Comparison of ENCODE assay signal across 11 cellular contexts in genomic region chr3:30502742-30503073, GRCh38.
DNase-seq lines count a peak whose midpoint lies in the region; ATAC-seq and TF ChIP-seq lines count a peak whose summit lies in the region.
"Had no signal": no experiment of that assay in that cellular context is flagged by ENCODE, and none has a peak within 500 bp of the region (broad histone marks: within the 10 kb centered on the region; RNA-seq: fewer than 3 reads in every experiment).

No MANE protein-coding gene starts in this region.

- H3K9me3 ChIP-seq in RWPE2 (ENCODE audit: severe bottlenecking) (no peaks in the 10 kb centered on the region), smooth muscle cell (replicated peaks; ENCODE audit: low read depth) (no peaks in the 10 kb centered on the region), gastrocnemius medialis (no peaks in the 10 kb centered on the region)

- H3K9me3 Mint-ChIP-seq in activated CD4-positive, alpha-beta memory T cell treated with anti-CD3 and anti-CD28 coated beads for 36 hours, result no peaks in the 10 kb centered on the region
- peaks cover 5% of the 10 kb centered on the region for H3K9me3 Mint-ChIP-seq in activated CD4-positive, alpha-beta memory T cell treated with anti-CD3 and anti-CD28 coated beads, Interleukin-2, amount 10 ng/mL, durations not matched to agents 7 days and 5 days
- no peaks in the 10 kb centered on the region for H3K9me3 Mint-ChIP-seq in nephron progenitor cell

- H3K27me3 ChIP-seq in RWPE2 (ENCODE audit: insufficient read depth, poor library complexity, severe bottlenecking), result no peaks in the 10 kb centered on the region
- H3K27me3 ChIP-seq in smooth muscle cell (ENCODE audit: low read depth), result no peaks in the 10 kb centered on the region
- no peaks in the 10 kb centered on the region for H3K27me3 ChIP-seq in gastrocnemius medialis

- H3K27ac Mint-ChIP-seq in activated CD4-positive, alpha-beta memory T cell treated with anti-CD3 and anti-CD28 coated beads for 36 hours, result peak overlapping the region; percentile 70
- H3K27ac Mint-ChIP-seq in activated CD4-positive, alpha-beta memory T cell treated with anti-CD3 and anti-CD28 coated beads, Interleukin-2, amount 10 ng/mL, durations not matched to agents 7 days and 5 days, result no peak overlapping the region
- no peak overlapping the region for H3K27ac Mint-ChIP-seq in nephron progenitor cell
- H3K27ac Mint-ChIP-seq: T-helper 1 cell treated with Interleukin-12 subunit alpha and Interleukin-12 subunit beta and Interleukin-4 antibody, amounts not matched to agents 30 μg/mL and 1 μg/mL, for 36 hours had no signal

- no peaks in the 10 kb centered on the region for H3K79me2 ChIP-seq in smooth muscle cell (ENCODE audit: low read depth)

- no peak overlapping the region for H2AFZ ChIP-seq in smooth muscle cell (ENCODE audit: low read depth)

- no peak overlapping the region for H3K9ac ChIP-seq in smooth muscle cell (ENCODE audit: low read depth)

- H3K27ac ChIP-seq in RWPE2 (ENCODE audit: poor library complexity, severe bottlenecking) (peak overlapping the region; percentile 85), smooth muscle cell (ENCODE audit: low read depth) (peak overlapping the region; percentile 48), gastrocnemius medialis (no peak overlapping the region)

- no peak for DNase-seq in activated CD4-positive, alpha-beta memory T cell treated with anti-CD3 and anti-CD28 coated beads for 36 hours
- DNase-seq in activated CD4-positive, alpha-beta memory T cell treated with anti-CD3 and anti-CD28 coated beads, Interleukin-2, amount 10 ng/mL, durations not matched to agents 7 days and 5 days, result no peak
- DNase-seq in RWPE2 (ENCODE audit: low spot score), result no peak
- DNase-seq in smooth muscle cell (lab: John Stamatoyannopoulos, UW; ENCODE audit: unreplicated experiment), result no peak
- no peak for DNase-seq in gastrocnemius medialis
- DNase-seq in OCI-M1 (lab: John Stamatoyannopoulos, UW), result no peak
- no peak for DNase-seq in nephron progenitor cell
- DNase-seq: NCI-H187, right cardiac atrium had no signal

- CTCF ChIA-PET in activated CD4-positive, alpha-beta memory T cell treated with anti-CD3 and anti-CD28 coated beads for 36 hours (lab: Charles Lee), result interaction anchor here (2.2 kb wide), 1 partner anchor 191 kb away, joined by 11 read pairs; no protein-coding TSS in a partner anchor
- CTCF ChIA-PET in activated CD4-positive, alpha-beta memory T cell treated with anti-CD3 and anti-CD28 coated beads, Interleukin-2, amount 10 ng/mL, durations not matched to agents 7 days and 5 days (lab: Charles Lee), result no interaction called here

- no peaks in the 10 kb centered on the region for H3K36me3 Mint-ChIP-seq in activated CD4-positive, alpha-beta memory T cell treated with anti-CD3 and anti-CD28 coated beads for 36 hours
- peaks cover 3% of the 10 kb centered on the region for H3K36me3 Mint-ChIP-seq in activated CD4-positive, alpha-beta memory T cell treated with anti-CD3 and anti-CD28 coated beads, Interleukin-2, amount 10 ng/mL, durations not matched to agents 7 days and 5 days (ENCODE audit: low read depth)
- no peaks in the 10 kb centered on the region for H3K36me3 Mint-ChIP-seq in nephron progenitor cell (ENCODE audit: low read depth)

- H3K36me3 ChIP-seq in RWPE2 (ENCODE audit: low read depth), result no peaks in the 10 kb centered on the region
- no peaks in the 10 kb centered on the region for H3K36me3 ChIP-seq in smooth muscle cell (ENCODE audit: low read depth)
- H3K36me3 ChIP-seq in gastrocnemius medialis, result no peaks in the 10 kb centered on the region

- H3K4me1 ChIP-seq in RWPE2 (ENCODE audit: insufficient read depth, poor library complexity, severe bottlenecking) (peaks cover 27% of the 10 kb centered on the region), smooth muscle cell (ENCODE audit: low read depth) (no peaks in the 10 kb centered on the region), gastrocnemius medialis (peaks cover 0 to 10% of the 10 kb centered on the region in 2 donors)

- H3F3A ChIP-seq in smooth muscle cell (ENCODE audit: low read depth), result peaks cover 5% of the 10 kb centered on the region

- no peak overlapping the region for H3K4me3 Mint-ChIP-seq in activated CD4-positive, alpha-beta memory T cell treated with anti-CD3 and anti-CD28 coated beads for 36 hours
- no peak overlapping the region for H3K4me3 Mint-ChIP-seq in activated CD4-positive, alpha-beta memory T cell treated with anti-CD3 and anti-CD28 coated beads, Interleukin-2, amount 10 ng/mL, durations not matched to agents 7 days and 5 days
- no peak overlapping the region for H3K4me3 Mint-ChIP-seq in nephron progenitor cell
- H3K4me3 Mint-ChIP-seq: T-helper 1 cell treated with Interleukin-12 subunit alpha and Interleukin-12 subunit beta and Interleukin-4 antibody, amounts not matched to agents 30 μg/mL and 1 μg/mL, for 36 hours had no signal

- POLR2A ChIA-PET in activated CD4-positive, alpha-beta memory T cell treated with anti-CD3 and anti-CD28 coated beads for 36 hours (lab: Charles Lee), result interaction anchor here (0.6 to 2.1 kb wide), 6 partner anchors 26 to 156 kb away, joined by 3 to 9 read pairs (median 3); partner anchors contain the start of gene TGFBR2
- POLR2A ChIA-PET in activated CD4-positive, alpha-beta memory T cell treated with anti-CD3 and anti-CD28 coated beads, Interleukin-2, amount 10 ng/mL, durations not matched to agents 7 days and 5 days (lab: Charles Lee), result interaction anchor here (0.7 kb wide), 1 partner anchor 98 kb away, joined by 3 read pairs; no protein-coding TSS in a partner anchor

- ATAC-seq in HG02798 (IDR thresholded peaks at IDR 0.05; ENCODE audit: poor library complexity, unreplicated experiment) (peak; percentile 55), RWPE2 (ENCODE audit: low read depth) (peak; percentile 94), gastrocnemius medialis (no peak)
- ATAC-seq: right cardiac atrium had no signal

- intact Hi-C loops in activated CD4-positive, alpha-beta memory T cell treated with anti-CD3 and anti-CD28 coated beads for 36 hours (cut with micrococcal nuclease), result loop anchor here (1.0 to 5.0 kb wide), 4 partner anchors 108 to 215 kb away; no protein-coding TSS in a partner anchor
- intact Hi-C loops in gastrocnemius medialis (cut with DNase I; ENCODE audit: low total_unique reads), result no loop called here

- peaks cover 46% of the 10 kb centered on the region for H3K4me1 Mint-ChIP-seq in activated CD4-positive, alpha-beta memory T cell treated with anti-CD3 and anti-CD28 coated beads for 36 hours (ENCODE audit: low read depth)
- peaks cover 41% of the 10 kb centered on the region for H3K4me1 Mint-ChIP-seq in activated CD4-positive, alpha-beta memory T cell treated with anti-CD3 and anti-CD28 coated beads, Interleukin-2, amount 10 ng/mL, durations not matched to agents 7 days and 5 days
- H3K4me1 Mint-ChIP-seq in nephron progenitor cell, result peaks cover 16% of the 10 kb centered on the region

- in situ Hi-C loops in gastrocnemius medialis (cut with MboI; ENCODE audit: low sequenced_read_pairs in 4 of 4), result loop anchor here in 1 of 4 donors (25.0 kb wide), 1 partner anchor 185 kb away; no protein-coding TSS in a partner anchor

- WGBS in smooth muscle cell (ENCODE audit: low lambda C conversion rate), result 78% methylated on average over 1 of the region's 1 CpG

- no peak overlapping the region for H3K4me2 ChIP-seq in smooth muscle cell

- H3K27me3 Mint-ChIP-seq in activated CD4-positive, alpha-beta memory T cell treated with anti-CD3 and anti-CD28 coated beads for 36 hours, result no peaks in the 10 kb centered on the region
- H3K27me3 Mint-ChIP-seq in activated CD4-positive, alpha-beta memory T cell treated with anti-CD3 and anti-CD28 coated beads, Interleukin-2, amount 10 ng/mL, durations not matched to agents 7 days and 5 days, result no peaks in the 10 kb centered on the region
- H3K27me3 Mint-ChIP-seq in nephron progenitor cell (ENCODE audit: low read depth, poor library complexity), result peaks cover 3% of the 10 kb centered on the region

- no peak for TF ChIP-seq POLR2A in gastrocnemius medialis (IDR thresholded peaks at IDR 0.05)

- no peaks in the 10 kb centered on the region for H4K20me1 ChIP-seq in smooth muscle cell (ENCODE audit: low read depth)

- H3K4me3 ChIP-seq in RWPE2 (ENCODE audit: severe bottlenecking) (no peak overlapping the region), smooth muscle cell (no peak overlapping the region), gastrocnemius medialis (no peak overlapping the region)

- TF ChIP-seq CTCF in RWPE2 (IDR thresholded peaks at IDR 0.05; ENCODE audit: poor library complexity, severe bottlenecking), result no peak
- no peak for TF ChIP-seq CTCF in smooth muscle cell (IDR thresholded peaks at IDR 0.05; ENCODE audit: borderline replicate concordance, insufficient read depth, poor library complexity, severe bottlenecking)
- TF ChIP-seq CTCF in gastrocnemius medialis (IDR thresholded peaks at IDR 0.05 in 4 of 5, conservative IDR thresholded peaks at IDR 0.05 in 1 of 5), result no peak
- TF ChIP-seq CTCF in nephron progenitor cell (IDR thresholded peaks at IDR 0.05), result no peak

Comparison
In these comparisons a context has a peak if more than half of its experiments do, and no peak if none do; other contexts are left out.
1. ATAC-seq: peak in HG02798 (single experiment) and RWPE2 (single experiment); none in gastrocnemius medialis (0 of 2).
2. H3K27ac ChIP-seq: peak in RWPE2 (single experiment) and smooth muscle cell (single experiment); none in gastrocnemius medialis (0 of 4).